ENCODE assay signal across 1 cellular context in the genomic region with DNA sequence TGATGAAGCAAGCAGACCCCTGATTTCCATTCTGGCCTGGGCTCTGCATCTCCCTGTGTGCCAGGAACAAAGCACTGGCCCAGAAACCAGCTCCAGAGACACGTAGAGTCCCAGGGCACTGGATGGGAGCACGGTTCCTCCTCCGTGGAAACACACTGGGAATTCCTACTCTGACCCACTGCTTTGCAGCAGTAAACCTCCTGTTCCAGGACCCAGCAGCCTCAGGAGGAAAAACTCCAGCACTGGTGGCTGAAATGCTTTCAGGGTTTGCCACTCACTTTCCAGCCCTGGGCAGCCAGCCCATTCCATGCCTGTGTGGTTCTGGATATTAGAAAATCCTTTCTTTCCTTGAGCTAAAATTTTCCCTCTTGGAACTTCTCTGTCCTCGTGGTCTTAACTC.
TF ChIP-seq lines count a peak whose summit lies in the region.

No MANE protein-coding gene starts in this region.

TF ChIP-seq in endothelial cell of umbilical vein, 7 proteins besides CTCF, POLR2A, EP300 and RAD21:
- TF ChIP-seq MYC (IDR thresholded peaks at IDR 0.05; ENCODE audit: low read depth, low read length) (no peak), POLR2AphosphoS5 (IDR thresholded peaks at IDR 0.05; ENCODE audit: insufficient read depth, low read depth, low read length) (no peak), FOS (IDR thresholded peaks at IDR 0.05; ENCODE audit: borderline replicate concordance, insufficient read depth, low read length) (no peak), JUN (IDR thresholded peaks at IDR 0.05; ENCODE audit: borderline replicate concordance, insufficient read depth, insufficient read length, low read depth) (no peak)
- TF ChIP-seq, protein P1, sequence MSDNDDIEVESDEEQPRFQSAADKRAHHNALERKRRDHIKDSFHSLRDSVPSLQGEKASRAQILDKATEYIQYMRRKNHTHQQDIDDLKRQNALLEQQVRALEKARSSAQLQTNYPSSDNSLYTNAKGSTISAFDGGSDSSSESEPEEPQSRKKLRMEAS (IDR thresholded peaks at IDR 0.05; ENCODE audit: insufficient read depth, insufficient read length): no peak
